ENCODE assay signal across 21 cellular contexts in genomic region chr15:74259324-74259712, GRCh38. TPM values are rescaled to one million over a fixed set of nuclear protein-coding genes. Genes with fewer than 3 reads are reported as not detected.
DNase-seq lines count a peak whose midpoint lies in the region; ATAC-seq and TF ChIP-seq lines count a peak whose summit lies in the region.
"Had no signal": no experiment of that assay in that cellular context is flagged by ENCODE, and none has a peak within 500 bp of the region (broad histone marks: within the 10 kb centered on the region; RNA-seq: fewer than 3 reads in every experiment).

No MANE protein-coding gene starts in this region.

- no peaks in the 10 kb centered on the region for H3F3A ChIP-seq in smooth muscle cell (ENCODE audit: low read depth)

- no peak overlapping the region for H3K9ac ChIP-seq in smooth muscle cell (ENCODE audit: low read depth)

- H3K27ac ChIP-seq in smooth muscle cell (ENCODE audit: low read depth), result no peak overlapping the region
- H3K27ac ChIP-seq: HL-60, Peyer's patch had no signal

- H4K20me1 ChIP-seq in smooth muscle cell (ENCODE audit: low read depth), result no peaks in the 10 kb centered on the region

- peak; percentile 28 for DNase-seq in NCI-H82 (lab: John Stamatoyannopoulos, UW)
- DNase-seq in NCI-H82 treated with DMSO at 0.1 percent for 48 hours (lab: John Stamatoyannopoulos, UW; ENCODE audit: unreplicated experiment), result no peak
- DNase-seq in NCI-H187 treated with DMSO at 0.1 percent for 48 hours (lab: John Stamatoyannopoulos, UW), result peak; percentile 38
- peak; percentile 28 for DNase-seq in NCI-H69 (lab: John Stamatoyannopoulos, UW)
- no peak for DNase-seq in smooth muscle cell (lab: John Stamatoyannopoulos, UW; ENCODE audit: unreplicated experiment)
- no peak for DNase-seq in retina
- DNase-seq: AML-193, Caco-2, DND-41, GDM1, NCI-H1048, NCI-H748 treated with DMSO at 0.1 percent for 48 hours, Peyer's patch, SHP77 treated with DMSO at 0.1 percent for 48 hours, T-helper 2 cell had no signal

- peak overlapping the region; percentile 61 for H3K4me2 ChIP-seq in smooth muscle cell
- H3K4me2 ChIP-seq: GM23338 had no signal

- H3K9me3 ChIP-seq in smooth muscle cell (replicated peaks; ENCODE audit: low read depth), result no peaks in the 10 kb centered on the region
- H3K9me3 ChIP-seq: Caco-2, Peyer's patch had no signal

- H3K36me3 ChIP-seq in smooth muscle cell (ENCODE audit: low read depth), result no peaks in the 10 kb centered on the region
- H3K36me3 ChIP-seq: Peyer's patch had no signal

- ATAC-seq in HG02623 (IDR thresholded peaks at IDR 0.05; ENCODE audit: unreplicated experiment) (no peak), HG03469 (IDR thresholded peaks at IDR 0.05; ENCODE audit: unreplicated experiment) (no peak)
- ATAC-seq: GM23338, K562 had no signal

- H3K4me3 ChIP-seq in smooth muscle cell, result no peak overlapping the region
- H3K4me3 ChIP-seq: GM23338, K562, Peyer's patch had no signal

- peaks cover 8% of the 10 kb centered on the region for H3K4me1 ChIP-seq in smooth muscle cell (ENCODE audit: low read depth)
- H3K4me1 ChIP-seq: Caco-2, Peyer's patch had no signal

- no peaks in the 10 kb centered on the region for H3K79me2 ChIP-seq in smooth muscle cell (ENCODE audit: low read depth)

- H3K27me3 ChIP-seq in smooth muscle cell (ENCODE audit: low read depth), result no peaks in the 10 kb centered on the region
- H3K27me3 ChIP-seq: Peyer's patch had no signal

- TF ChIP-seq CTCF in smooth muscle cell (IDR thresholded peaks at IDR 0.05; ENCODE audit: borderline replicate concordance, insufficient read depth, poor library complexity, severe bottlenecking), result no peak

- H2AFZ ChIP-seq in smooth muscle cell (ENCODE audit: low read depth), result no peak overlapping the region
- H2AFZ ChIP-seq: GM23338 had no signal

- WGBS in smooth muscle cell (ENCODE audit: low lambda C conversion rate), result 64% methylated on average over 5 of the region's 5 CpGs

RNA-seq across cellular contexts. Expression of gene CCDC33, which starts 23.2 kb away (rescaled TPM):
- 2.1 and 3.8 TPM in 2 replicates for total RNA-seq in smooth muscle cell
- polyA plus RNA-seq in smooth muscle cell, result 5.8 and 10.0 TPM in 2 replicates
- total RNA-seq: A673, Caco-2 had no signal

RNA-seq across cellular contexts. Expression of gene STRA6, which starts 56.7 kb away (rescaled TPM):
- 111 and 124 TPM in 2 replicates for total RNA-seq in smooth muscle cell
- 237 and 253 TPM in 2 replicates for polyA plus RNA-seq in smooth muscle cell

Comparison
In these comparisons a context has a peak if more than half of its experiments do, and no peak if none do; other contexts are left out.
1. DNase-seq: peak in NCI-H82 (single experiment), NCI-H187 treated with DMSO at 0.1 percent for 48 hours (single experiment) and NCI-H69 (single experiment); none in NCI-H82 treated with DMSO at 0.1 percent for 48 hours (single experiment), smooth muscle cell (single experiment) and retina (single experiment).